ENCODE assay signal across 14 cellular contexts in genomic region chr3:190024912-190025311, GRCh38.
A peak's percentile ranks its signal among the peaks of the same experiment; 100 is the strongest.
DNase-seq lines count a peak whose midpoint lies in the region; ATAC-seq, FAIRE-seq and TF ChIP-seq lines count a peak whose summit lies in the region.
"Had no signal": no experiment of that assay in that cellular context is flagged by ENCODE, and none has a peak within 500 bp of the region (broad histone marks: within the 10 kb centered on the region; RNA-seq: fewer than 3 reads in every experiment).

No MANE protein-coding gene starts in this region.

- H3K27ac ChIP-seq in SJSA1 (peak overlapping the region; percentile 59), colonic mucosa (no peak overlapping the region)

- no peaks in the 10 kb centered on the region for H3K27me3 ChIP-seq in SJSA1 (replicated peaks)
- H3K27me3 ChIP-seq in colonic mucosa = no peaks in the 10 kb centered on the region

- peak; percentile 46 for ATAC-seq in HG03175 (IDR thresholded peaks at IDR 0.05; ENCODE audit: unreplicated experiment)
- ATAC-seq in HG02763 (IDR thresholded peaks at IDR 0.05; ENCODE audit: unreplicated experiment) = no peak

- H3K4me3 ChIP-seq in SJSA1 (no peak overlapping the region), colonic mucosa (no peak overlapping the region)

- TF ChIP-seq POLR2A in GM12891 (IDR thresholded peaks at IDR 0.05; ENCODE audit: low read depth, low read length) = no peak

- intact Hi-C loops in colonic mucosa (cut with DNase I) = no loop called here

- TF ChIP-seq CTCF in colonic mucosa (IDR thresholded peaks at IDR 0.05) = no peak

- peaks cover 35% of the 10 kb centered on the region for H3K4me1 ChIP-seq in SJSA1 (replicated peaks)
- no peaks in the 10 kb centered on the region for H3K4me1 ChIP-seq in colonic mucosa

- H3K9me3 ChIP-seq in SJSA1 (replicated peaks) = no peaks in the 10 kb centered on the region
- no peaks in the 10 kb centered on the region for H3K9me3 ChIP-seq in colonic mucosa

- H3K9ac ChIP-seq in colonic mucosa (ENCODE audit: low read depth in 2 of 2, low read length in 2 of 2) = no peak overlapping the region

- H3K36me3 ChIP-seq in SJSA1 (no peaks in the 10 kb centered on the region), colonic mucosa (no peaks in the 10 kb centered on the region)

- no peak for FAIRE-seq in GM12891 (lab: Jason Lieb, UNC)

- DNase-seq in GM12891 (ENCODE audit: insufficient read length, low spot score) = no peak
- no peak for DNase-seq in SJSA1 (ENCODE audit: low read depth in 1 of 2, low spot score in 2 of 2)
- DNase-seq in kidney tubule cell (ENCODE audit: low spot score) = peak; percentile 78
- no peak for DNase-seq in cerebellar cortex (ENCODE audit: low spot score)
- DNase-seq in colonic mucosa = no peak
- no peak for DNase-seq in cortex of kidney (lab: John Stamatoyannopoulos, UW)
- DNase-seq: aorta; COR-L47; GOT3; NCI-H1417; nucleus accumbens; stimulated activated CD4-positive, alpha-beta T cell treated with anti-CD3 and anti-CD28 coated beads, Interleukin-4, amount 100 ng/mL, for 4 hours had no signal

TF ChIP-seq in GM12891, 5 proteins besides CTCF, POLR2A, EP300 and RAD21:
- peak; percentile 58; the same call in 1 of the 2 replicates for TF ChIP-seq POU2F2 (IDR thresholded peaks at IDR 0.05; ENCODE audit: low read depth, low read length)
- TF ChIP-seq SPI1 (IDR thresholded peaks at IDR 0.05; ENCODE audit: low read depth, low read length) = no peak
- TF ChIP-seq TAF1 (IDR thresholded peaks at IDR 0.05; ENCODE audit: low read depth, low read length) = no peak
- TF ChIP-seq PAX5 (IDR thresholded peaks at IDR 0.05; ENCODE audit: insufficient read depth, low read length, severe bottlenecking) = no peak
- TF ChIP-seq POLR2AphosphoS5 (IDR thresholded peaks at IDR 0.05; ENCODE audit: low read depth, low read length) = no peak
